Comparison of ENCODE assay signal across 1 cellular context in the genomic region with DNA sequence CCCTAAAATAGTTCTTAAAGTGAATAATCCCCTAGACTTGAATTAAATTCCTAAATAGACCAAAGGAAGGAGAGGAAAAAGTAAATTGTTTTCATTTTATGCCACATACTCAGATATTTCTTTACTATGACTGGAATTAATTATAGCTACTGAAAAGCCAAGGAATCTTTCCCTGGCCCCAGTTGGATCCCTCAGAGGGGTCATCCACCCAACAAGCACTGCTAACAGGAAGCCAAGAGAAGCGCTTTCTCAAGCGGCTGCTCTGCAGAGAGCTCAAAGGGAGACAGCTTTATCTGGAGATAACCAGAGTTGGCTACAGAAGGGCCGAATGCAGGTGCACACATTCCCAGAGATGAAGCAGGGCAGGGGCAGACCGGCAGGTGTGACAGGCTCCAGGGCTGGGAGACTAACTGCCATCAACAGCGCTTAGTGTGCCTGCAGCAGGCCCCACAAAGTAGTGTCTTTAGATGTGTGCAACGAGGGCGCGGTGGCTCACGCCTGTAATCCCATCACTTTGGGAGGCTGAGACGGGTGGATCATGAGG.
TF ChIP-seq lines count a peak whose summit lies in the region.

No MANE protein-coding gene starts in this region.

TF ChIP-seq in K562, 482 proteins besides CTCF, POLR2A, EP300 and RAD21:
- TF ChIP-seq ZKSCAN1 (IDR thresholded peaks at IDR 0.05; ENCODE audit: low read depth, low read length) (peak; percentile 26; the same call in 1 of the 2 replicates), ZNF717 (CRISPR knock-in tag; IDR thresholded peaks at IDR 0.05) (no peak)
